In the genomic region with DNA sequence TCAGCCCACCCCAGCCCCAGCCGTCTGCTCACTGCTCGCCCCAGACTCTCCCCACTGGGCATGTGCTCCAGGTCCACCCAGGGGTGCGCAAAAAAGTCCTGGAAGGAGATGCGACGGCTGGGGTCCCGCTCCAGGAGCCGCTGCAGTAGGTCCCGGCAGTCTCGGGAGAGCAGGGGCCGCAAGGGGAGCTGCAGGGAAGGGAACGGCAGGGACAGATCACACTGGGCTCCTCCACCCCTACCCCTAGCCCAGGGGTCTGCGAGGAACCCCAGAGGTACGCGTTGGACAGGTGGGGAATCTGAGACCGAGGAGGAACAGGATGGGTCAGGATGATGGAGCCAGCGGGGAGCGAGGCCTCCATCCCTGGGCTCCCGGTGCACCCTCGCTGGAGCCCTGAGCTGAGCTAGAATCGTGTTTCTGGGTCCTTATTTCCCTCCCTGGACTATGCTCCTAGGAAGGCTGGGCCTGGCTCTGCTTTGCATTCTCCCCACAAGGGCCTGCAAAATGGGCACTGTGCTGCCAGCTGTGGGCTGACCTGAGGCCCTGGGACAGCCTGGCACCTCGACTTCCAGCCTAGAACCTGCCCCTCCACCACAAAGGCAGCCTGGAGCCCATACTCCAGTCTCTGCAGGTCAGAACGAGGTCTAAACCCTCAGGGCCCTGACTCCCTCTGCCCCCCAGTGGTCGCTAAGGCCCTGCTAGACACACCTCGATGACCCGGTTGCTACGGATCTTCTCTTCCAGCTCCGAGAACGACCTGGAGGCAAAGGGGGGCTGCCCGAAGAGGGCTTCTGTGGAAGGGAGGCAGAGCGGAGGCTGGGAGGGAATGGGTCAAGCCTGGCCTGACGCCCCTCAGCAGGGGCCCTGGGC, we compare ENCODE assay signal across 1 cellular context.
TF ChIP-seq lines count a peak whose summit lies in the region.

No MANE protein-coding gene starts in this region.

TF ChIP-seq in SK-N-SH, 30 proteins besides CTCF, POLR2A, EP300 and RAD21:
- TF ChIP-seq NRF1 (IDR thresholded peaks at IDR 0.05; ENCODE audit: low read depth, low read length) (no peak), RFX5 (IDR thresholded peaks at IDR 0.05; ENCODE audit: low read length) (no peak)
- TF ChIP-seq, protein P1, sequence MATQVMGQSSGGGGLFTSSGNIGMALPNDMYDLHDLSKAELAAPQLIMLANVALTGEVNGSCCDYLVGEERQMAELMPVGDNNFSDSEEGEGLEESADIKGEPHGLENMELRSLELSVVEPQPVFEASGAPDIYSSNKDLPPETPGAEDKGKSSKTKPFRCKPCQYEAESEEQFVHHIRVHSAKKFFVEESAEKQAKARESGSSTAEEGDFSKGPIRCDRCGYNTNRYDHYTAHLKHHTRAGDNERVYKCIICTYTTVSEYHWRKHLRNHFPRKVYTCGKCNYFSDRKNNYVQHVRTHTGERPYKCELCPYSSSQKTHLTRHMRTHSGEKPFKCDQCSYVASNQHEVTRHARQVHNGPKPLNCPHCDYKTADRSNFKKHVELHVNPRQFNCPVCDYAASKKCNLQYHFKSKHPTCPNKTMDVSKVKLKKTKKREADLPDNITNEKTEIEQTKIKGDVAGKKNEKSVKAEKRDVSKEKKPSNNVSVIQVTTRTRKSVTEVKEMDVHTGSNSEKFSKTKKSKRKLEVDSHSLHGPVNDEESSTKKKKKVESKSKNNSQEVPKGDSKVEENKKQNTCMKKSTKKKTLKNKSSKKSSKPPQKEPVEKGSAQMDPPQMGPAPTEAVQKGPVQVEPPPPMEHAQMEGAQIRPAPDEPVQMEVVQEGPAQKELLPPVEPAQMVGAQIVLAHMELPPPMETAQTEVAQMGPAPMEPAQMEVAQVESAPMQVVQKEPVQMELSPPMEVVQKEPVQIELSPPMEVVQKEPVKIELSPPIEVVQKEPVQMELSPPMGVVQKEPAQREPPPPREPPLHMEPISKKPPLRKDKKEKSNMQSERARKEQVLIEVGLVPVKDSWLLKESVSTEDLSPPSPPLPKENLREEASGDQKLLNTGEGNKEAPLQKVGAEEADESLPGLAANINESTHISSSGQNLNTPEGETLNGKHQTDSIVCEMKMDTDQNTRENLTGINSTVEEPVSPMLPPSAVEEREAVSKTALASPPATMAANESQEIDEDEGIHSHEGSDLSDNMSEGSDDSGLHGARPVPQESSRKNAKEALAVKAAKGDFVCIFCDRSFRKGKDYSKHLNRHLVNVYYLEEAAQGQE (IDR thresholded peaks at IDR 0.05; ENCODE audit: low read depth, low read length), result no peak
- TF ChIP-seq, protein P2, sequence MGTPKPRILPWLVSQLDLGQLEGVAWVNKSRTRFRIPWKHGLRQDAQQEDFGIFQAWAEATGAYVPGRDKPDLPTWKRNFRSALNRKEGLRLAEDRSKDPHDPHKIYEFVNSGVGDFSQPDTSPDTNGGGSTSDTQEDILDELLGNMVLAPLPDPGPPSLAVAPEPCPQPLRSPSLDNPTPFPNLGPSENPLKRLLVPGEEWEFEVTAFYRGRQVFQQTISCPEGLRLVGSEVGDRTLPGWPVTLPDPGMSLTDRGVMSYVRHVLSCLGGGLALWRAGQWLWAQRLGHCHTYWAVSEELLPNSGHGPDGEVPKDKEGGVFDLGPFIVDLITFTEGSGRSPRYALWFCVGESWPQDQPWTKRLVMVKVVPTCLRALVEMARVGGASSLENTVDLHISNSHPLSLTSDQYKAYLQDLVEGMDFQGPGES (IDR thresholded peaks at IDR 0.05; ENCODE audit: low read depth, low read length), result no peak
